In genomic region chr2:99998981-99999380, GRCh38 we compare ENCODE assay signal across 18 cellular contexts.
"Had no signal": no experiment of that assay in that cellular context is flagged by ENCODE, and none has a peak within 500 bp of the region (broad histone marks: within the 10 kb centered on the region; RNA-seq: fewer than 3 reads in every experiment).

No MANE protein-coding gene starts in this region.

- H3K27me3 ChIP-seq: thyroid gland had no signal

- H3K36me3 ChIP-seq: esophagus squamous epithelium, thyroid gland had no signal

- H3K9me3 ChIP-seq: esophagus squamous epithelium, thyroid gland had no signal

- ATAC-seq: activated CD4-positive, CD25-positive, alpha-beta regulatory T cell treated with anti-CD3 and anti-CD28 coated beads, Interleukin-2, amount 50 U/mL, for 24 hours; activated naive CD8-positive, alpha-beta T cell treated with anti-CD3 and anti-CD28 coated beads, Interleukin-2, amount 50 U/mL, for 24 hours; natural killer cell; right cardiac atrium; stimulated activated naive B cell treated with anti-CD40 and anti-IgM and Interleukin-4, amounts not matched to agents 10 μg/mL and 1 μg/mL and 100 μg/mL, for 72 hours had no signal

- H3K4me3 ChIP-seq: esophagus squamous epithelium, skin epidermis, thyroid gland had no signal

- H3K4me1 ChIP-seq: esophagus squamous epithelium, thyroid gland had no signal

- DNase-seq: activated naive CD4-positive, alpha-beta T cell treated with anti-CD3 and anti-CD28 coated beads for 36 hours; activated naive CD8-positive, alpha-beta T cell treated with anti-CD3 and anti-CD28 coated beads, Interleukin-2, amount 50 U/mL, for 24 hours; aorta; cortex of kidney; effector CD4-positive, alpha-beta T cell; esophagus squamous epithelium; hypothalamus; kidney; mesendoderm; natural killer cell; nucleus accumbens; right cardiac atrium; stimulated activated CD4-positive, alpha-beta T cell treated with anti-CD3 and anti-CD28 coated beads, Interleukin-15, amount 100 ng/mL, for 24 hours; stimulated activated CD4-positive, alpha-beta T cell treated with anti-CD3 and anti-CD28 coated beads, Interleukin-4, amount 100 ng/mL, for 1 hour; stimulated activated naive B cell treated with anti-CD40 and anti-IgM and Interleukin-4, amounts not matched to agents 10 μg/mL and 1 μg/mL and 100 μg/mL, for 72 hours; thyroid gland had no signal

- H3K27ac ChIP-seq: esophagus squamous epithelium, skin epidermis, thyroid gland had no signal
